In genomic region chr2:61426267-61426897, GRCh38 we compare ENCODE assay signal across 8 cellular contexts. TPM values are rescaled to one million over a fixed set of nuclear protein-coding genes. Genes with fewer than 3 reads are reported as not detected.
A peak's percentile ranks its signal among the peaks of the same experiment; 100 is the strongest.
DNase-seq lines count a peak whose midpoint lies in the region; ATAC-seq and TF ChIP-seq lines count a peak whose summit lies in the region.

No MANE protein-coding gene starts in this region.

- no peaks in the 10 kb centered on the region for H3K36me3 ChIP-seq in stomach

- H3K27me3 Mint-ChIP-seq in activated B cell treated with CpG ODN at 0.5 μM for 24 hours, result no peaks in the 10 kb centered on the region
- no peaks in the 10 kb centered on the region for H3K27me3 Mint-ChIP-seq in central memory CD8-positive, alpha-beta T cell

- no peak overlapping the region for H3K4me3 ChIP-seq in stomach

- H3K27me3 ChIP-seq in stomach, result no peaks in the 10 kb centered on the region

- peak; percentile 57 for DNase-seq in ELR (ENCODE audit: low read depth)
- peak; percentile 62 for DNase-seq in activated B cell treated with CpG ODN at 0.5 μM for 24 hours
- DNase-seq in central memory CD8-positive, alpha-beta T cell (ENCODE audit: low spot score in 2 of 2), result peak; percentile 63 to 69
- DNase-seq in mucosa of gallbladder (ENCODE audit: low spot score), result peak; percentile 36
- peak; percentile 63 for DNase-seq in stomach

- intact Hi-C loops in activated B cell treated with CpG ODN at 0.5 μM for 24 hours (cut with micrococcal nuclease), result loop anchor here (1.0 to 2.0 kb wide), 8 partner anchors 16 to 367 kb away; partner anchors contain the start of genes USP34 and XPO1
- intact Hi-C loops in stomach (cut with DNase I; ENCODE audit: low total_unique reads), result no loop called here

- peaks cover 69% of the 10 kb centered on the region for H3K4me1 Mint-ChIP-seq in activated B cell treated with CpG ODN at 0.5 μM for 24 hours
- peaks cover 65% of the 10 kb centered on the region for H3K4me1 Mint-ChIP-seq in central memory CD8-positive, alpha-beta T cell

- 60 to 70% (median 67%) methylated on average over 6 of the region's 6 CpGs for WGBS in stomach, 5 donors

- no peaks in the 10 kb centered on the region for H3K9me3 Mint-ChIP-seq in activated B cell treated with CpG ODN at 0.5 μM for 24 hours
- no peaks in the 10 kb centered on the region for H3K9me3 Mint-ChIP-seq in central memory CD8-positive, alpha-beta T cell

- TF ChIP-seq CTCF in activated B cell treated with CpG ODN at 0.5 μM for 24 hours (IDR thresholded peaks at IDR 0.05), result no peak
- TF ChIP-seq CTCF in stomach (IDR thresholded peaks at IDR 0.05), result peak in 5 of 7 experiments; percentile 38 to 61 (median 44)

- CTCF ChIA-PET in activated B cell treated with CpG ODN at 0.5 μM for 24 hours (lab: Charles Lee), result interaction anchor here (0.8 to 2.8 kb wide), 30 partner anchors 10 to 472 kb away, joined by 3 to 27 read pairs (median 5); partner anchors contain the start of gene XPO1

- no peak for TF ChIP-seq POLR2A in stomach (IDR thresholded peaks at IDR 0.05)

- ATAC-seq in GM21717 (IDR thresholded peaks at IDR 0.05; ENCODE audit: unreplicated experiment) (peak; percentile 74), activated B cell treated with CpG ODN at 0.5 μM for 24 hours (ENCODE audit: low read depth) (peak; percentile 89), GM21528 (IDR thresholded peaks at IDR 0.05; ENCODE audit: low FRiP score, unreplicated experiment) (no peak)
- ATAC-seq in central memory CD8-positive, alpha-beta T cell (replicated peaks; ENCODE audit: extremely low read depth, poor library complexity, severe bottlenecking), result peak; percentile 79

- TF ChIP-seq EP300 in Ishikawa (IDR thresholded peaks at IDR 0.05; ENCODE audit: borderline replicate concordance) (no peak), stomach (IDR thresholded peaks at IDR 0.05) (no peak)

- no peaks in the 10 kb centered on the region for H3K9me3 ChIP-seq in stomach

- TF ChIP-seq RAD21 in Ishikawa (IDR thresholded peaks at IDR 0.05; ENCODE audit: low read depth), result peak; percentile 58

- peak overlapping the region; percentile 92 for H3K27ac Mint-ChIP-seq in activated B cell treated with CpG ODN at 0.5 μM for 24 hours
- peak overlapping the region; percentile 88 for H3K27ac Mint-ChIP-seq in central memory CD8-positive, alpha-beta T cell (ENCODE audit: low read depth)

- H3K27ac ChIP-seq in stomach, result peak overlapping the region in 2 of 5 donors; percentile 10 to 23

- peaks cover 31 to 80% (median 50%) of the 10 kb centered on the region in 4 donors for H3K4me1 ChIP-seq in stomach

- POLR2A ChIA-PET in activated B cell treated with CpG ODN at 0.5 μM for 24 hours (lab: Charles Lee), result interaction anchor here (0.5 to 2.8 kb wide), 10 partner anchors 14 to 112 kb away, joined by 3 to 26 read pairs (median 6); partner anchors contain the start of genes USP34 and XPO1

- no peaks in the 10 kb centered on the region for H3K36me3 Mint-ChIP-seq in activated B cell treated with CpG ODN at 0.5 μM for 24 hours (ENCODE audit: low read depth)
- peaks cover 21% of the 10 kb centered on the region for H3K36me3 Mint-ChIP-seq in central memory CD8-positive, alpha-beta T cell (ENCODE audit: insufficient read depth)

- peak overlapping the region; percentile 19 for H3K4me3 Mint-ChIP-seq in activated B cell treated with CpG ODN at 0.5 μM for 24 hours
- H3K4me3 Mint-ChIP-seq in central memory CD8-positive, alpha-beta T cell, result peak overlapping the region; percentile 8

TF ChIP-seq in Ishikawa, 13 proteins besides CTCF, POLR2A, EP300 and RAD21:
- TF ChIP-seq EGR1 (IDR thresholded peaks at IDR 0.05) (no peak), ZBTB7A (IDR thresholded peaks at IDR 0.05; ENCODE audit: low read depth) (no peak), REST (IDR thresholded peaks at IDR 0.05; ENCODE audit: low read depth) (no peak), CEBPB (IDR thresholded peaks at IDR 0.05) (no peak), TCF12 (IDR thresholded peaks at IDR 0.05; ENCODE audit: low read depth) (no peak), MAX (IDR thresholded peaks at IDR 0.05) (no peak)
TF ChIP-seq in Ishikawa: peak in this region for 0.

RNA-seq across cellular contexts. Expression of gene USP34, which starts 44.5 kb away (rescaled TPM):
- total RNA-seq in activated B cell treated with CpG ODN at 0.5 μM for 24 hours, result 142 and 176 TPM in 2 replicates
- total RNA-seq in mucosa of gallbladder, result 88.2 TPM
- total RNA-seq in stomach, result 100 to 1,000 TPM in 3 of 5 donors, 10 to 100 TPM in 2; 49.0 to 300 (median 137) TPM
- 10 to 100 TPM; 21.1 to 43.9 (median 29.1) TPM for polyA plus RNA-seq in stomach
